23 cellular contexts compared by ENCODE assay signal in genomic region chr4:40446785-40447184, GRCh38.
A peak's percentile ranks its signal among the peaks of the same experiment; 100 is the strongest.
DNase-seq lines count a peak whose midpoint lies in the region; ATAC-seq and TF ChIP-seq lines count a peak whose summit lies in the region.
"Had no signal": no experiment of that assay in that cellular context is flagged by ENCODE, and none has a peak within 500 bp of the region (broad histone marks: within the 10 kb centered on the region; RNA-seq: fewer than 3 reads in every experiment).

No MANE protein-coding gene starts in this region.

- H3K27me3 ChIP-seq in GM23248 (replicated peaks; ENCODE audit: insufficient read depth) (no peaks in the 10 kb centered on the region), RWPE2 (ENCODE audit: insufficient read depth, poor library complexity, severe bottlenecking) (no peaks in the 10 kb centered on the region), foreskin keratinocyte (no peaks in the 10 kb centered on the region)
- H3K27me3 ChIP-seq: cardiac muscle cell had no signal

- H3K36me3 ChIP-seq in GM23248 (ENCODE audit: low read depth) (no peaks in the 10 kb centered on the region), RWPE2 (ENCODE audit: low read depth) (no peaks in the 10 kb centered on the region)
- H3K36me3 ChIP-seq: cardiac muscle cell had no signal

- no peak overlapping the region for H3K9ac ChIP-seq in GM23248
- H3K9ac ChIP-seq: KMS-11 had no signal

- TF ChIP-seq CTCF in RWPE2 (IDR thresholded peaks at IDR 0.05; ENCODE audit: poor library complexity, severe bottlenecking) (no peak), foreskin keratinocyte (conservative IDR thresholded peaks at IDR 0.05) (no peak), progenitor cell of endocrine pancreas (IDR thresholded peaks at IDR 0.05; ENCODE audit: unreplicated experiment) (no peak)

- H3K9me3 Mint-ChIP-seq in progenitor cell of endocrine pancreas (ENCODE audit: low read depth), result no peaks in the 10 kb centered on the region
- H3K9me3 Mint-ChIP-seq: activated CD4-positive, alpha-beta memory T cell treated with anti-CD3 and anti-CD28 coated beads, Interleukin-2, amount 10 ng/mL, durations not matched to agents 7 days and 5 days; activated naive CD4-positive, alpha-beta T cell treated with anti-CD3 and anti-CD28 coated beads, Interleukin-2, amount 50 U/mL, for 72 hours; activated T-cell treated with anti-CD3 and anti-CD28 coated beads, Interleukin-2, amount 50 U/mL, for 4 hours had no signal

- no peak overlapping the region for H3K4me3 Mint-ChIP-seq in progenitor cell of endocrine pancreas (ENCODE audit: low read depth)
- H3K4me3 Mint-ChIP-seq: activated CD4-positive, alpha-beta memory T cell treated with anti-CD3 and anti-CD28 coated beads, Interleukin-2, amount 10 ng/mL, durations not matched to agents 7 days and 5 days; activated T-cell treated with anti-CD3 and anti-CD28 coated beads, Interleukin-2, amount 50 U/mL, for 4 hours; B cell had no signal

- peak overlapping the region; percentile 65 for H3K27ac Mint-ChIP-seq in progenitor cell of endocrine pancreas
- H3K27ac Mint-ChIP-seq: activated CD4-positive, alpha-beta memory T cell treated with anti-CD3 and anti-CD28 coated beads, Interleukin-2, amount 10 ng/mL, durations not matched to agents 7 days and 5 days; activated naive CD4-positive, alpha-beta T cell treated with anti-CD3 and anti-CD28 coated beads, Interleukin-2, amount 50 U/mL, for 72 hours; B cell had no signal

- in situ Hi-C loops in GM23248 (cut with MboI), result no loop called here

- H3K79me2 ChIP-seq in GM23248 (ENCODE audit: insufficient read depth), result no peaks in the 10 kb centered on the region

- no peaks in the 10 kb centered on the region for H3K9me2 ChIP-seq in GM23248 (ENCODE audit: insufficient read depth)

- peaks cover 30% of the 10 kb centered on the region for H3K4me1 Mint-ChIP-seq in progenitor cell of endocrine pancreas (ENCODE audit: low read depth)

- no peaks in the 10 kb centered on the region for H3F3A ChIP-seq in GM23248 (ENCODE audit: insufficient read depth)

- no peak overlapping the region for H2AFZ ChIP-seq in GM23248

- H3K4me3 ChIP-seq in GM23248 (no peak overlapping the region), RWPE2 (ENCODE audit: severe bottlenecking) (no peak overlapping the region)
- H3K4me3 ChIP-seq: cardiac muscle cell, dorsolateral prefrontal cortex had no signal

- no peak overlapping the region for H3K27ac ChIP-seq in GM23248
- H3K27ac ChIP-seq in RWPE2 (ENCODE audit: poor library complexity, severe bottlenecking), result peak overlapping the region; percentile 24
- H3K27ac ChIP-seq in foreskin keratinocyte, result no peak overlapping the region
- H3K27ac ChIP-seq: cardiac muscle cell, dorsolateral prefrontal cortex, KMS-11 had no signal

- H3K4me1 ChIP-seq in GM23248 (ENCODE audit: insufficient read depth) (no peaks in the 10 kb centered on the region), RWPE2 (ENCODE audit: insufficient read depth, poor library complexity, severe bottlenecking) (peaks cover 7% of the 10 kb centered on the region), foreskin keratinocyte (peaks cover 10% of the 10 kb centered on the region)

- DNase-seq in GM23248, result peak; percentile 2
- DNase-seq in RWPE2 (ENCODE audit: low spot score), result no peak
- DNase-seq in foreskin keratinocyte, result peak; percentile 97 to 99
- DNase-seq in progenitor cell of endocrine pancreas (ENCODE audit: low spot score, unreplicated experiment), result no peak
- DNase-seq in DMS153 treated with DMSO at 0.1 percent for 48 hours (lab: John Stamatoyannopoulos, UW; ENCODE audit: unreplicated experiment), result no peak
- DNase-seq in NCI-H446 (lab: John Stamatoyannopoulos, UW), result no peak
- no peak for DNase-seq in SW480 (ENCODE audit: low spot score)
- DNase-seq: activated CD4-positive, alpha-beta memory T cell treated with anti-CD3 and anti-CD28 coated beads, Interleukin-2, amount 10 ng/mL, durations not matched to agents 7 days and 5 days; activated T-cell treated with anti-CD3 and anti-CD28 coated beads, Interleukin-2, amount 50 U/mL, for 4 hours; dorsolateral prefrontal cortex; left colon; NCI-H1092; NCI-H2081; NK-92 treated with Interleukin-12 subunit alpha and Interleukin-12 subunit beta, amount 100 ng/mL, for 24 hours; RPMI8226; stimulated activated CD4-positive, alpha-beta T cell treated with anti-CD3 and anti-CD28 coated beads, Interleukin-4, amount 100 ng/mL, for 1 hour; substantia nigra; T-helper 1 cell had no signal

- H3K9me3 ChIP-seq in GM23248 (ENCODE audit: low read depth) (no peaks in the 10 kb centered on the region), RWPE2 (ENCODE audit: severe bottlenecking) (no peaks in the 10 kb centered on the region)

- no peaks in the 10 kb centered on the region for H4K20me1 ChIP-seq in GM23248 (ENCODE audit: insufficient read depth)

- peak; percentile 91 for ATAC-seq in RWPE2 (ENCODE audit: low read depth)
- ATAC-seq in foreskin keratinocyte, result peak; percentile 96
- ATAC-seq in GM19397 (IDR thresholded peaks at IDR 0.05; ENCODE audit: unreplicated experiment), result no peak
- ATAC-seq: activated naive CD4-positive, alpha-beta T cell treated with anti-CD3 and anti-CD28 coated beads, Interleukin-2, amount 50 U/mL, for 72 hours; activated T-cell treated with anti-CD3 and anti-CD28 coated beads, Interleukin-2, amount 50 U/mL, for 4 hours had no signal

- H3K27me3 Mint-ChIP-seq in progenitor cell of endocrine pancreas, result no peaks in the 10 kb centered on the region
- H3K27me3 Mint-ChIP-seq: activated CD4-positive, alpha-beta memory T cell treated with anti-CD3 and anti-CD28 coated beads, Interleukin-2, amount 10 ng/mL, durations not matched to agents 7 days and 5 days; B cell had no signal

- H3K4me2 ChIP-seq in GM23248 (ENCODE audit: unreplicated experiment), result no peak overlapping the region
- H3K4me2 ChIP-seq: KMS-11 had no signal

- H3K36me3 Mint-ChIP-seq in progenitor cell of endocrine pancreas (ENCODE audit: insufficient read depth), result peaks cover 19% of the 10 kb centered on the region
- H3K36me3 Mint-ChIP-seq: activated naive CD4-positive, alpha-beta T cell treated with anti-CD3 and anti-CD28 coated beads, Interleukin-2, amount 50 U/mL, for 72 hours had no signal

Comparison
In these comparisons a context has a peak if more than half of its experiments do, and no peak if none do; other contexts are left out.
1. DNase-seq: peak in GM23248 (single experiment) and foreskin keratinocyte (2 of 2); none in RWPE2 (single experiment), progenitor cell of endocrine pancreas (single experiment), DMS153 treated with DMSO at 0.1 percent for 48 hours (single experiment), NCI-H446 (0 of 2) and SW480 (single experiment).